ENCODE assay signal across 1 cellular context in the genomic region with DNA sequence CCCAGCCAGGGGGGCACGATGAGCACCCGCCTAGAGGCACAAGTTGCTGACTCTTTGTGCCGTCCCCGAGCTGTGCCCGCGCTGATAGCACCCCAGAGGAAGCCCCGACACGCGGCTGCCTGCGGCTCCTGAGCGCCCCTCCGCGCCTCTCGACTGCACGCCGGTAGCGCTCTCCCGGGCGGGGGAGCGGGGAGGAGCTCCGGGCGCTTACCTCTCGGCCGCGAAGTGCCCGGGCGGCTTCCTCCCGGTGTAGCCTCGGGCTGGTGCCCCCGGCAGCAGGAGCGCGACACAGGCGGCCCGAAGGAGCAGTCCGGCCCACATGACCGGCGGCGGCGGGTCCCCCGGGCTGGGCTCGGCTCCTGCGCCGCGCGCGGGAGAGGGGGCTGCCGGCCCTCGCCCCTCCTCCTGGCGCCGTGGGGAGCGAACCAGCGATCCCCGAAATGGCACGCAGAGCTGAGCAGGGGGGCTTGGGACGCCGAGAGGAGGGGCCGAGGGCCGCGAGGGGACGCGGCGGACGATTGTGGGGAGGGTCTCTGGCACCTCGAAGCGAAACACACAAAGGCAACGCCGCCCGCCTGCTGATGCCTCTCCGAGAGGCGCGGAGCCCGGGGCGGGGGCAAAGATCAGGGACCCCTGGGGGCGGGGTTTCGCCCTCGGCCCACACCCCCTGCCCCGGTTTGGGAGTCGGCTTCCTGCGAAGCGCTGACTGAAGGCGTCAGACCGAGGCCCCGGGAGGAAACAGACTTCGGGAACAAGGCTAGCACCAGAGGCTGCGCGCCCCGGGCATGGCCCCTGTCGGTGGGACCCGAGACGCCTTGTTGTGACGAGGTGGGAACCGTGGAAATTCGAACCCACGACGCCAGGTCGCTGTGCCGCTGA.
TF ChIP-seq lines count a peak whose summit lies in the region.

Gene VWCE (minus strand): TSS at position 600 of the 879 bp plus-strand sequence. CDS start 279 bp downstream, at position 321.

TF ChIP-seq in IMR-90, 13 proteins besides CTCF, POLR2A, EP300 and RAD21:
- TF ChIP-seq MAZ (IDR thresholded peaks at IDR 0.05; ENCODE audit: borderline replicate concordance, low read depth, low read length) (peak; percentile 64; the same call in 1 of the 2 replicates), MXI1 (IDR thresholded peaks at IDR 0.05; ENCODE audit: borderline replicate concordance, low read depth, low read length) (peak; percentile 50; the same call in 1 of the 2 replicates), CHD1 (IDR thresholded peaks at IDR 0.05; ENCODE audit: low read depth, low read length) (no peak)
